Comparison of ENCODE assay signal across 1 cellular context in genomic region chr2:216090369-216090786, GRCh38.
A peak's percentile ranks its signal among the peaks of the same experiment; 100 is the strongest.
TF ChIP-seq lines count a peak whose summit lies in the region.

No MANE protein-coding gene starts in this region.

TF ChIP-seq in GM12878, 131 proteins besides CTCF, POLR2A, EP300 and RAD21 (continued from another document):
- no peak for TF ChIP-seq SUPT20H (IDR thresholded peaks at IDR 0.05; ENCODE audit: borderline replicate concordance, control insufficient read depth, low read depth, low read length)
- TF ChIP-seq RBBP5 (conservative IDR thresholded peaks at IDR 0.05), result no peak
- TF ChIP-seq POLR2AphosphoS2 (IDR thresholded peaks at IDR 0.05; ENCODE audit: low read depth, low read length), result no peak
- TF ChIP-seq STAT3 (IDR thresholded peaks at IDR 0.05; ENCODE audit: low read depth, low read length), result no peak
- TF ChIP-seq FOXK2 (IDR thresholded peaks at IDR 0.05), result no peak
- no peak for TF ChIP-seq NR2C2 (IDR thresholded peaks at IDR 0.05; ENCODE audit: borderline replicate concordance, control insufficient read depth, insufficient read length, low read depth)
- no peak for TF ChIP-seq ZNF622 (IDR thresholded peaks at IDR 0.05)
- no peak for TF ChIP-seq ZNF217 (IDR thresholded peaks at IDR 0.05)
- no peak for TF ChIP-seq ELK1 (IDR thresholded peaks at IDR 0.05; ENCODE audit: low read depth, low read length)
- no peak for TF ChIP-seq CEBPB (IDR thresholded peaks at IDR 0.05; ENCODE audit: borderline replicate concordance in 1 of 2, low read depth in 2 of 2, low read length in 2 of 2)
- no peak for TF ChIP-seq KLF5 (IDR thresholded peaks at IDR 0.05; ENCODE audit: partially characterized antibody)
- TF ChIP-seq REST (IDR thresholded peaks at IDR 0.05; ENCODE audit: low read depth, low read length), result no peak
- TF ChIP-seq CBX5 (IDR thresholded peaks at IDR 0.05; ENCODE audit: low read depth), result peak; percentile 88
- 0 out of 2 replicates have a peak, but pooled peaks have one; percentile 20 for TF ChIP-seq EED (IDR thresholded peaks at IDR 0.05; ENCODE audit: low read depth)
- TF ChIP-seq IKZF2 (IDR thresholded peaks at IDR 0.05), result no peak
- TF ChIP-seq FOXM1 (IDR thresholded peaks at IDR 0.05; ENCODE audit: low read depth, low read length), result no peak
- TF ChIP-seq PAX8 (IDR thresholded peaks at IDR 0.05), result no peak
- no peak for TF ChIP-seq HDAC6 (IDR thresholded peaks at IDR 0.05; ENCODE audit: unreplicated experiment)
- no peak for TF ChIP-seq RB1 (IDR thresholded peaks at IDR 0.05; ENCODE audit: borderline replicate concordance)
- TF ChIP-seq RELA (IDR thresholded peaks at IDR 0.05; ENCODE audit: borderline replicate concordance, partially characterized antibody), result no peak
- no peak for TF ChIP-seq ZZZ3 (IDR thresholded peaks at IDR 0.05; ENCODE audit: control insufficient read depth, insufficient read length, low read depth)
- peak; percentile 55; the same call in 1 of the 2 replicates for TF ChIP-seq ATF2 (IDR thresholded peaks at IDR 0.05; ENCODE audit: low read length)
- TF ChIP-seq BACH1 (IDR thresholded peaks at IDR 0.05; ENCODE audit: borderline replicate concordance), result no peak
- TF ChIP-seq HDAC2 (IDR thresholded peaks at IDR 0.05), result no peak
- TF ChIP-seq MEF2A (IDR thresholded peaks at IDR 0.05; ENCODE audit: insufficient read depth, low read depth, low read length), result peak; percentile 89
- TF ChIP-seq NFXL1 (IDR thresholded peaks at IDR 0.05; ENCODE audit: borderline replicate concordance), result no peak
- TF ChIP-seq SMARCA5 (IDR thresholded peaks at IDR 0.05), result no peak
- no peak for TF ChIP-seq RAD51 (IDR thresholded peaks at IDR 0.05)
- TF ChIP-seq BRCA1 (IDR thresholded peaks at IDR 0.05; ENCODE audit: low read depth, low read length), result no peak
- TF ChIP-seq GATAD2B (conservative IDR thresholded peaks at IDR 0.05; ENCODE audit: low read depth), result no peak
- TF ChIP-seq CBFB (IDR thresholded peaks at IDR 0.05; ENCODE audit: low read depth), result no peak
- TF ChIP-seq JUNB (IDR thresholded peaks at IDR 0.05), result no peak
- TF ChIP-seq RUNX3 (IDR thresholded peaks at IDR 0.05; ENCODE audit: low read length), result peak; percentile 67
- no peak for TF ChIP-seq SPI1 (IDR thresholded peaks at IDR 0.05; ENCODE audit: borderline replicate concordance, insufficient read depth, low read depth, low read length)
TF ChIP-seq in GM12878: peak in this region for 6.
